In the genomic region with DNA sequence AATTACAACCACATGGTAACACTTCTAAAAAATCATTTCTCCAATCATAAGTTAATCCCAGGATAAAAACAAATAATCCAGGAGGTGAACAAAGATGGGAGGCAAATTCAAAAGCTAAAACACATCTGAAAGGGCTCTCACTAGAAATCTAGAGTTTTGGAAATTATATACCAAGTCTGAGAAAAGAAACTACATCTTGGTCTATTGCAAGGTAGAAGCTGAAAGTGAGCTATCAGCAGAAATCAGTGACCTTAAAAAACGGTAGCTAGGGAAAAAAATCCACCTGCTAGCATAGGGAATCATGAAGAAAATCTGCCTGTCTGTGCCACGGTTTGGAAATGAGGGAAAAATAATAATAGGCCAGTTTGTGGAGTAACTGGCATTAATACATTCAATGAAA, we compare ENCODE assay signal across 32 cellular contexts.
"Had no signal": no experiment of that assay in that cellular context is flagged by ENCODE, and none has a peak within 500 bp of the region (broad histone marks: within the 10 kb centered on the region; RNA-seq: fewer than 3 reads in every experiment).

No MANE protein-coding gene starts in this region.

- H2AFZ ChIP-seq: PC-9 had no signal

- H3K4me3 Mint-ChIP-seq: T-cell had no signal

- ATAC-seq: Panc1, Right ventricle myocardium inferior, SK-N-SH treated with all-trans-retinoic acid at 6 μM for 48 hours, T-cell had no signal

- H3K4me1 ChIP-seq: SJCRH30 had no signal

- H3K27ac ChIP-seq: PC-9, RWPE1, SJCRH30, SK-N-MC had no signal

- H3K27me3 Mint-ChIP-seq: T-cell had no signal

- H3K27ac Mint-ChIP-seq: T-cell had no signal

- DNase-seq: Kasumi-1, MG63, MV-4-11, NCI-H1092, NCI-H1105, NCI-H1417 treated with DMSO at 0.1 percent for 48 hours, NCI-H1436 treated with DMSO at 0.1 percent for 48 hours, NCI-H1694, NCI-H187, NCI-H1930, NCI-H2029 treated with DMSO at 0.1 percent for 48 hours, NCI-H2081 treated with DMSO at 0.1 percent for 48 hours, NCI-H2107, NCI-H2171, NCI-H226, NCI-H446 treated with DMSO at 0.1 percent for 48 hours, NCI-H510A, NCI-H524, NCI-H526, NCI-H69, NCI-H748 treated with DMSO at 0.1 percent for 48 hours, NCI-H82, PC-9, SHP77, SIG-M5, SJCRH30, T-cell had no signal

- H3K4me3 ChIP-seq: MG63, PC-9, SJCRH30, SK-N-MC had no signal

- H3K27me3 ChIP-seq: MG63, SJCRH30 had no signal

- H3K4me1 Mint-ChIP-seq: T-cell had no signal

- H3K4me2 ChIP-seq: PC-9 had no signal

- H3K36me3 ChIP-seq: MG63 had no signal

- H3K9me3 ChIP-seq: MG63, SJCRH30 had no signal
